ENCODE assay signal across 24 cellular contexts in the genomic region with DNA sequence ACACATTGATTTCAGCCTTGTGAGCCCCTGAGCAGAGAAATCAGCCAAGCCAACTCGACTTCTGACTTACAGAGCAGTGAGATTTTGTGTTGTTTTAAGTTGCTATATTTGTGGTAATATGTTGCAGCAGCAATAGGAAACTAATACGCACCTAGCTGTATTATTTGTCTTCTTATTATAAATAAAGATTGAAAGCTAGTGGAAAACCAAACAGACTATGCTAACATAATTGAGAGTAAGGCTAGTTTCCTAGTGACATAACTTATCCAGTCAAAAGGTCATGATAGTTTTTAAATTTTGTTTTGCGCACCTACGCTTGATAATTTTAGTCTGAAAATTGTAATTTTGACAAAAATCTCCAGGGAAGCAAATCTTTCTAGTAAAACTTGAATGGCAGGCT.
DNase-seq lines count a peak whose midpoint lies in the region; ATAC-seq, FAIRE-seq and TF ChIP-seq lines count a peak whose summit lies in the region.
"Had no signal": no experiment of that assay in that cellular context is flagged by ENCODE, and none has a peak within 500 bp of the region (broad histone marks: within the 10 kb centered on the region; RNA-seq: fewer than 3 reads in every experiment).

No MANE protein-coding gene starts in this region.

- H2AFZ ChIP-seq in astrocyte (ENCODE audit: low read depth, low read length) (no peak overlapping the region), PC-3 (ENCODE audit: low read length) (no peak overlapping the region)

- TF ChIP-seq RAD21 in liver (IDR thresholded peaks at IDR 0.05), result no peak

- H3K27me3 ChIP-seq in astrocyte (ENCODE audit: insufficient read depth, low read length) (no peaks in the 10 kb centered on the region), liver (ENCODE audit: control insufficient read depth in 4 of 4, insufficient read depth in 4 of 4, low read length in 3 of 4) (no peaks in the 10 kb centered on the region), PC-3 (ENCODE audit: low read length) (no peaks in the 10 kb centered on the region)
- H3K27me3 ChIP-seq: BE2C had no signal

- WGBS in liver, result 52% methylated on average over 4 of the region's 4 CpGs

- H4K20me1 ChIP-seq in astrocyte (ENCODE audit: insufficient read depth, low read length) (no peaks in the 10 kb centered on the region), PC-3 (ENCODE audit: low read length) (no peaks in the 10 kb centered on the region)
- H4K20me1 ChIP-seq: BLaER1 had no signal

- TF ChIP-seq CTCF in astrocyte (IDR thresholded peaks at IDR 0.05; ENCODE audit: insufficient read depth, low read depth, low read length) (no peak), liver (IDR thresholded peaks at IDR 0.05; ENCODE audit: low read depth, low read length, missing input control) (no peak), PC-3 (conservative IDR thresholded peaks at IDR 0.05; ENCODE audit: low read depth, low read length) (no peak)

- H3K9me3 Mint-ChIP-seq in astrocyte (ENCODE audit: unreplicated experiment), result no peaks in the 10 kb centered on the region

- H3K9me2 ChIP-seq in PC-3 (replicated peaks; ENCODE audit: low read length), result no peaks in the 10 kb centered on the region

- H3F3A ChIP-seq in PC-3 (ENCODE audit: low read length, unreplicated experiment), result no peaks in the 10 kb centered on the region

- no peak overlapping the region for H3K27ac Mint-ChIP-seq in astrocyte (ENCODE audit: unreplicated experiment)
- H3K27ac Mint-ChIP-seq: CD14-positive monocyte; CD4-positive, alpha-beta memory T cell; CD4-positive, CD25-positive, alpha-beta regulatory T cell; CD8-positive, alpha-beta memory T cell had no signal

- intact Hi-C loops in PC-3 (cut with micrococcal nuclease), result no loop called here

- H3K79me2 ChIP-seq in astrocyte (ENCODE audit: insufficient read depth, low read length) (no peaks in the 10 kb centered on the region), PC-3 (ENCODE audit: low read length) (no peaks in the 10 kb centered on the region)

- H3K9ac ChIP-seq in astrocyte (ENCODE audit: low read length) (no peak overlapping the region), liver (ENCODE audit: low read depth in 1 of 2, low read length in 2 of 2) (no peak overlapping the region), PC-3 (ENCODE audit: low read length) (no peak overlapping the region)
- H3K9ac ChIP-seq: BLaER1 had no signal

- H3K4me2 ChIP-seq in astrocyte (ENCODE audit: low read length), result no peak overlapping the region
- H3K4me2 ChIP-seq in PC-3 (ENCODE audit: low read length), result no peak overlapping the region
- H3K4me2 ChIP-seq: A549, BLaER1 had no signal

- H3K27ac ChIP-seq in astrocyte (ENCODE audit: low read depth, low read length), result no peak overlapping the region
- H3K27ac ChIP-seq in liver (ENCODE audit: low read depth in 1 of 2, low read length in 2 of 2), result no peak overlapping the region
- H3K27ac ChIP-seq in PC-3 (ENCODE audit: low read length), result no peak overlapping the region
- H3K27ac ChIP-seq: 22Rv1, A549, BLaER1 had no signal

- POLR2A ChIA-PET in PC-3 (lab: Charles Lee; ENCODE audit: unreplicated experiment), result no interaction called here

- H3K9me3 ChIP-seq in astrocyte (ENCODE audit: insufficient read depth, low read depth, low read length) (no peaks in the 10 kb centered on the region), liver (ENCODE audit: control insufficient read depth in 4 of 4, low read length in 3 of 4) (no peaks in the 10 kb centered on the region), PC-3 (ENCODE audit: low read length) (no peaks in the 10 kb centered on the region)
- H3K9me3 ChIP-seq: A549, BE2C had no signal

- CTCF ChIA-PET in PC-3 (lab: Charles Lee), result no interaction called here

- H3K36me3 ChIP-seq in astrocyte (ENCODE audit: insufficient read depth, low read length) (no peaks in the 10 kb centered on the region), liver (ENCODE audit: control insufficient read depth in 4 of 4, insufficient read depth in 3 of 4, low read depth in 1 of 4, low read length in 3 of 4) (no peaks in the 10 kb centered on the region), PC-3 (ENCODE audit: low read depth, low read length) (no peaks in the 10 kb centered on the region)
- H3K36me3 ChIP-seq: BE2C, BLaER1 had no signal

- H3K36me3 Mint-ChIP-seq in astrocyte (ENCODE audit: low read depth, unreplicated experiment), result no peaks in the 10 kb centered on the region
- H3K36me3 Mint-ChIP-seq: CD14-positive monocyte; CD4-positive, CD25-positive, alpha-beta regulatory T cell; CD8-positive, alpha-beta memory T cell had no signal

- FAIRE-seq in astrocyte (lab: Jason Lieb, UNC), result peak; percentile 20
- FAIRE-seq: A549, G401.6, GM12891, GM19239 had no signal

- H3K4me1 ChIP-seq in astrocyte (ENCODE audit: insufficient read depth, low read length), result no peaks in the 10 kb centered on the region
- peaks cover 0 to 8% (median 4%) of the 10 kb centered on the region in 4 donors for H3K4me1 ChIP-seq in liver (ENCODE audit: control insufficient read depth in 4 of 4, insufficient read depth in 4 of 4, low read length in 3 of 4)
- H3K4me1 ChIP-seq in PC-3 (ENCODE audit: insufficient read depth, low read length), result no peaks in the 10 kb centered on the region
- H3K4me1 ChIP-seq: A549, BE2C, BLaER1 had no signal

- H3K4me3 ChIP-seq in astrocyte (ENCODE audit: insufficient read depth, low read depth, low read length) (no peak overlapping the region), liver (ENCODE audit: low read depth in 1 of 3, low read length in 3 of 3) (no peak overlapping the region), PC-3 (ENCODE audit: low read length) (no peak overlapping the region)
- H3K4me3 ChIP-seq: A549, BLaER1 had no signal

- DNase-seq in astrocyte (ENCODE audit: low read depth), result no peak
- no peak for DNase-seq in left lobe of liver (ENCODE audit: low spot score)
- DNase-seq in AML-193 (lab: John Stamatoyannopoulos, UW), result no peak
- DNase-seq in PC-3, result no peak
- DNase-seq: BE2C; C1 segment of cervical spinal cord; CD4-positive, alpha-beta memory T cell; CD4-positive, CD25-positive, alpha-beta regulatory T cell; CD8-positive, alpha-beta memory T cell; COR-L47; DMS 273 treated with DMSO at 0.1 percent for 48 hours; DMS153; DMS53; DMS79; GF-D8 had no signal

- no peak overlapping the region for H3K4me3 Mint-ChIP-seq in astrocyte (ENCODE audit: unreplicated experiment)
- H3K4me3 Mint-ChIP-seq: CD14-positive monocyte; CD4-positive, alpha-beta memory T cell; CD4-positive, CD25-positive, alpha-beta regulatory T cell; CD8-positive, alpha-beta memory T cell had no signal

- H3K27me3 Mint-ChIP-seq in astrocyte (ENCODE audit: low read depth, unreplicated experiment), result no peaks in the 10 kb centered on the region
- H3K27me3 Mint-ChIP-seq: CD4-positive, alpha-beta memory T cell; CD4-positive, CD25-positive, alpha-beta regulatory T cell had no signal

- peak; percentile 65 for ATAC-seq in left lobe of liver
- ATAC-seq in HG02588 (IDR thresholded peaks at IDR 0.05; ENCODE audit: unreplicated experiment), result no peak
- no peak for ATAC-seq in PC-3
- ATAC-seq: A549 had no signal

- BruUV-seq in PC-3 (replicated peaks; lab: Mats Ljungman, UMichigan), result no TSS peak

- H3K4me1 Mint-ChIP-seq in astrocyte (ENCODE audit: low read depth, unreplicated experiment), result no peaks in the 10 kb centered on the region
- H3K4me1 Mint-ChIP-seq: CD14-positive monocyte; CD4-positive, alpha-beta memory T cell; CD4-positive, CD25-positive, alpha-beta regulatory T cell; CD8-positive, alpha-beta memory T cell had no signal

TF ChIP-seq in liver, 16 proteins besides CTCF, POLR2A, EP300 and RAD21:
- peak; percentile 51 for TF ChIP-seq SP1 (IDR thresholded peaks at IDR 0.05)
- TF ChIP-seq, protein P1, sequence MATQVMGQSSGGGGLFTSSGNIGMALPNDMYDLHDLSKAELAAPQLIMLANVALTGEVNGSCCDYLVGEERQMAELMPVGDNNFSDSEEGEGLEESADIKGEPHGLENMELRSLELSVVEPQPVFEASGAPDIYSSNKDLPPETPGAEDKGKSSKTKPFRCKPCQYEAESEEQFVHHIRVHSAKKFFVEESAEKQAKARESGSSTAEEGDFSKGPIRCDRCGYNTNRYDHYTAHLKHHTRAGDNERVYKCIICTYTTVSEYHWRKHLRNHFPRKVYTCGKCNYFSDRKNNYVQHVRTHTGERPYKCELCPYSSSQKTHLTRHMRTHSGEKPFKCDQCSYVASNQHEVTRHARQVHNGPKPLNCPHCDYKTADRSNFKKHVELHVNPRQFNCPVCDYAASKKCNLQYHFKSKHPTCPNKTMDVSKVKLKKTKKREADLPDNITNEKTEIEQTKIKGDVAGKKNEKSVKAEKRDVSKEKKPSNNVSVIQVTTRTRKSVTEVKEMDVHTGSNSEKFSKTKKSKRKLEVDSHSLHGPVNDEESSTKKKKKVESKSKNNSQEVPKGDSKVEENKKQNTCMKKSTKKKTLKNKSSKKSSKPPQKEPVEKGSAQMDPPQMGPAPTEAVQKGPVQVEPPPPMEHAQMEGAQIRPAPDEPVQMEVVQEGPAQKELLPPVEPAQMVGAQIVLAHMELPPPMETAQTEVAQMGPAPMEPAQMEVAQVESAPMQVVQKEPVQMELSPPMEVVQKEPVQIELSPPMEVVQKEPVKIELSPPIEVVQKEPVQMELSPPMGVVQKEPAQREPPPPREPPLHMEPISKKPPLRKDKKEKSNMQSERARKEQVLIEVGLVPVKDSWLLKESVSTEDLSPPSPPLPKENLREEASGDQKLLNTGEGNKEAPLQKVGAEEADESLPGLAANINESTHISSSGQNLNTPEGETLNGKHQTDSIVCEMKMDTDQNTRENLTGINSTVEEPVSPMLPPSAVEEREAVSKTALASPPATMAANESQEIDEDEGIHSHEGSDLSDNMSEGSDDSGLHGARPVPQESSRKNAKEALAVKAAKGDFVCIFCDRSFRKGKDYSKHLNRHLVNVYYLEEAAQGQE (IDR thresholded peaks at IDR 0.05), result no peak
- peak in 1 of 2 donors; percentile 36 for TF ChIP-seq JUND (IDR thresholded peaks at IDR 0.05)
- no peak for TF ChIP-seq TAF1 (conservative IDR thresholded peaks at IDR 0.05)
- peak in 1 of 2 donors; percentile 40 for TF ChIP-seq RXRA (IDR thresholded peaks at IDR 0.05)
- peak; percentile 5 to 25 for TF ChIP-seq HNF4A (conservative IDR thresholded peaks at IDR 0.05)
